17 cellular contexts compared by ENCODE assay signal in genomic region chr3:11692251-11692813, GRCh38. TPM values are rescaled to one million over a fixed set of nuclear protein-coding genes. Genes with fewer than 3 reads are reported as not detected.
DNase-seq lines count a peak whose midpoint lies in the region; ATAC-seq and TF ChIP-seq lines count a peak whose summit lies in the region.
"Had no signal": no experiment of that assay in that cellular context is flagged by ENCODE, and none has a peak within 500 bp of the region (broad histone marks: within the 10 kb centered on the region; RNA-seq: fewer than 3 reads in every experiment).

No MANE protein-coding gene starts in this region.

- no peak overlapping the region for H4K8ac ChIP-seq in trophoblast cell (ENCODE audit: low read depth, low read length)

- H3K27me3 Mint-ChIP-seq in MCF 10A (ENCODE audit: insufficient read depth, unreplicated experiment) (no peaks in the 10 kb centered on the region), WTC11 (ENCODE audit: low read depth) (no peaks in the 10 kb centered on the region)

- no peaks in the 10 kb centered on the region for H3K36me3 ChIP-seq in breast epithelium
- H3K36me3 ChIP-seq in trophoblast cell (ENCODE audit: control insufficient read depth in 1 of 2, insufficient read depth in 2 of 2, low read length in 2 of 2) = peaks cover 0 to 2% of the 10 kb centered on the region in 2 experiments
- H3K36me3 ChIP-seq in ascending aorta = no peaks in the 10 kb centered on the region
- H3K36me3 ChIP-seq: BLaER1 treated with 17β-estradiol and CSF1 and Interleukin-3, amounts not matched to agents 10 nM and 100 nM had no signal

- H2BK120ac ChIP-seq in trophoblast cell (ENCODE audit: insufficient read depth, low read length, poor library complexity) = no peak overlapping the region

- H2AFZ ChIP-seq in trophoblast cell (ENCODE audit: insufficient read depth, low read length, poor library complexity) = no peak overlapping the region

- H4K91ac ChIP-seq in trophoblast cell (ENCODE audit: low read depth, low read length) = no peak overlapping the region

- no peak for DNase-seq in MCF 10A (ENCODE audit: unreplicated experiment)
- DNase-seq in breast epithelium (ENCODE audit: low spot score in 2 of 2) = no peak
- DNase-seq in NCI-H524 treated with DMSO at 0.1 percent for 48 hours (lab: John Stamatoyannopoulos, UW) = peak; percentile 43
- DNase-seq in WTC11 (ENCODE audit: low spot score) = no peak
- DNase-seq in trophoblast cell = no peak
- DNase-seq in ascending aorta (ENCODE audit: low spot score in 2 of 2) = no peak
- DNase-seq: CD8-positive, alpha-beta memory T cell; DMS79 treated with DMSO at 0.1 percent for 48 hours; NCI-H1105; NCI-H187 treated with DMSO at 0.1 percent for 48 hours; NCI-H2171 had no signal

- peaks cover 14% of the 10 kb centered on the region for H3K4me1 Mint-ChIP-seq in MCF 10A (ENCODE audit: insufficient read depth, unreplicated experiment)
- peaks cover 34% of the 10 kb centered on the region for H3K4me1 Mint-ChIP-seq in WTC11

- WGBS in trophoblast cell (ENCODE audit: extremely low coverage, insufficient coverage, insufficient read length) = no CpG with 5 or more reads among the region's 7 CpGs

- no peak overlapping the region for H3K14ac ChIP-seq in trophoblast cell (ENCODE audit: low read length)

- TF ChIP-seq CTCF in MCF 10A (IDR thresholded peaks at IDR 0.05; ENCODE audit: unreplicated experiment) (no peak), breast epithelium (IDR thresholded peaks at IDR 0.05) (no peak), WTC11 (IDR thresholded peaks at IDR 0.05) (no peak), ascending aorta (IDR thresholded peaks at IDR 0.05) (no peak)

- BruUV-seq in MCF 10A (replicated peaks; lab: Mats Ljungman, UMichigan) = no TSS peak

- H3K18ac ChIP-seq in trophoblast cell (ENCODE audit: low read length) = no peak overlapping the region

- H3K27me3 ChIP-seq in breast epithelium (no peaks in the 10 kb centered on the region), trophoblast cell (ENCODE audit: insufficient read depth, low read length) (no peaks in the 10 kb centered on the region), ascending aorta (no peaks in the 10 kb centered on the region)
- H3K27me3 ChIP-seq: BLaER1 treated with 17β-estradiol and CSF1 and Interleukin-3, amounts not matched to agents 10 nM and 100 nM had no signal

- no peak for TF ChIP-seq POLR2A in breast epithelium (IDR thresholded peaks at IDR 0.05)

- peak overlapping the region; percentile 68 for H2BK12ac ChIP-seq in trophoblast cell (ENCODE audit: low read length)

- no peaks in the 10 kb centered on the region for H3K9me3 ChIP-seq in breast epithelium
- H3K9me3 ChIP-seq in trophoblast cell (ENCODE audit: insufficient read depth, low read depth, low read length) = no peaks in the 10 kb centered on the region
- H3K9me3 ChIP-seq in ascending aorta = no peaks in the 10 kb centered on the region
- H3K9me3 ChIP-seq: A549; BLaER1 treated with 17β-estradiol and CSF1 and Interleukin-3, amounts not matched to agents 10 nM and 100 nM had no signal

- ATAC-seq in WTC11 (peak; percentile 56), HG03520 (IDR thresholded peaks at IDR 0.05; ENCODE audit: unreplicated experiment) (no peak), HG02798 (IDR thresholded peaks at IDR 0.05; ENCODE audit: poor library complexity, unreplicated experiment) (no peak)
- ATAC-seq: HCT116, Panc1 had no signal

- H3K27ac Mint-ChIP-seq in MCF 10A (ENCODE audit: low read depth, unreplicated experiment) = peak overlapping the region; percentile 59
- H3K27ac Mint-ChIP-seq in WTC11 = peak overlapping the region; percentile 98

- POLR2A ChIA-PET in MCF 10A (lab: Yijun Ruan, JAX) (interaction anchor here (0.6 to 1.2 kb wide), 3 partner anchors 13 to 32 kb away, joined by 3 to 4 read pairs (median 3); no protein-coding TSS in a partner anchor), WTC11 (lab: Charles Lee) (interaction anchor here (0.7 kb wide), 1 partner anchor 14 kb away, joined by 6 read pairs; no protein-coding TSS in a partner anchor)

- H3K9ac ChIP-seq in trophoblast cell (ENCODE audit: low read length) = no peak overlapping the region
- H3K9ac ChIP-seq: BLaER1 treated with 17β-estradiol and CSF1 and Interleukin-3, amounts not matched to agents 10 nM and 100 nM had no signal

- no peaks in the 10 kb centered on the region for H3K79me2 ChIP-seq in trophoblast cell (ENCODE audit: control insufficient read depth, insufficient read depth, low read length, poor library complexity)

- no peak overlapping the region for H3K4ac ChIP-seq in trophoblast cell (ENCODE audit: low read depth, low read length)

- H3K4me2 ChIP-seq in trophoblast cell (ENCODE audit: low read length) = no peak overlapping the region
- H3K4me2 ChIP-seq: BLaER1 treated with 17β-estradiol and CSF1 and Interleukin-3, amounts not matched to agents 10 nM and 100 nM had no signal

- H3K4me3 ChIP-seq in breast epithelium (no peak overlapping the region), trophoblast cell (ENCODE audit: low read depth, low read length) (no peak overlapping the region), ascending aorta (no peak overlapping the region)
- H3K4me3 ChIP-seq: A549; BLaER1 treated with 17β-estradiol and CSF1 and Interleukin-3, amounts not matched to agents 10 nM and 100 nM had no signal

- no peak overlapping the region for H3K23ac ChIP-seq in trophoblast cell (ENCODE audit: low read length)

- H3K9me3 Mint-ChIP-seq in MCF 10A (ENCODE audit: unreplicated experiment) (no peaks in the 10 kb centered on the region), WTC11 (no peaks in the 10 kb centered on the region)
- H3K9me3 Mint-ChIP-seq: CD8-positive, alpha-beta memory T cell had no signal

- H3K4me1 ChIP-seq in breast epithelium (no peaks in the 10 kb centered on the region), trophoblast cell (ENCODE audit: control insufficient read depth in 1 of 2, insufficient read depth in 2 of 2, low read length in 2 of 2) (peaks cover 5% of the 10 kb centered on the region in 2 experiments), ascending aorta (peaks cover 0 to 12% of the 10 kb centered on the region in 2 donors)
- H3K4me1 ChIP-seq: BLaER1 treated with 17β-estradiol and CSF1 and Interleukin-3, amounts not matched to agents 10 nM and 100 nM had no signal

- peaks cover 13% of the 10 kb centered on the region for H3K36me3 Mint-ChIP-seq in MCF 10A (ENCODE audit: insufficient read depth, unreplicated experiment)
- H3K36me3 Mint-ChIP-seq in WTC11 = 0 out of 2 replicates have a peak, but pooled peaks cover 2% of the 10 kb centered on the region

- H3K4me3 Mint-ChIP-seq in MCF 10A (ENCODE audit: unreplicated experiment) (no peak overlapping the region), WTC11 (no peak overlapping the region)
- H3K4me3 Mint-ChIP-seq: CD8-positive, alpha-beta memory T cell had no signal

- H4K12ac ChIP-seq in trophoblast cell (ENCODE audit: low read depth, low read length) = no peak overlapping the region

- peak overlapping the region; percentile 26 for H2AK5ac ChIP-seq in trophoblast cell (ENCODE audit: low read length)

- intact Hi-C loops in MCF 10A (cut with micrococcal nuclease) (no loop called here), breast epithelium (cut with DNase I; ENCODE audit: low total_unique reads) (no loop called here), ascending aorta (cut with DNase I) (no loop called here)

- H2BK5ac ChIP-seq in trophoblast cell (ENCODE audit: low read depth, low read length, poor library complexity) = no peak overlapping the region

- H3K27ac ChIP-seq in breast epithelium (no peak overlapping the region), trophoblast cell (ENCODE audit: low read depth, low read length) (no peak overlapping the region), ascending aorta (no peak overlapping the region)
- H3K27ac ChIP-seq: A549; BLaER1 treated with 17β-estradiol and CSF1 and Interleukin-3, amounts not matched to agents 10 nM and 100 nM had no signal

- CTCF ChIA-PET in MCF 10A (lab: Yijun Ruan, JAX) (interaction anchor here (1.2 to 2.0 kb wide), 4 partner anchors 8 to 314 kb away, joined by 3 to 8 read pairs (median 4); no protein-coding TSS in a partner anchor), WTC11 (lab: Charles Lee) (interaction anchor here (0.6 to 1.3 kb wide), 3 partner anchors 11 to 438 kb away, joined by 3 to 4 read pairs (median 4); no protein-coding TSS in a partner anchor)

- H3K79me1 ChIP-seq in trophoblast cell (ENCODE audit: low read length) = peaks cover 2% of the 10 kb centered on the region

TF ChIP-seq in WTC11, 78 proteins besides CTCF, POLR2A, EP300 and RAD21:
- no peak for TF ChIP-seq ESRRA (CRISPR knock-in tag; IDR thresholded peaks at IDR 0.05; ENCODE audit: borderline replicate concordance)
- TF ChIP-seq ZNF671 (CRISPR knock-in tag; IDR thresholded peaks at IDR 0.05) = no peak
TF ChIP-seq in WTC11: peak in this region for 0.

RNA-seq across cellular contexts. Expression of gene VGLL4, which starts 48.6 kb away (rescaled TPM):
- total RNA-seq in MCF 10A (2022) = 31.3 and 31.7 TPM in 2 replicates
- total RNA-seq in breast epithelium = 10 to 100 TPM; 48.0 to 90.0 (median 68.5) TPM
- total RNA-seq in WTC11 (2021) = 42.2 to 43.8 TPM (median 43.0 TPM) in 3 replicates
- 44.1 and 47.0 TPM in 2 replicates for polyA plus RNA-seq in trophoblast cell (2013)
- total RNA-seq in ascending aorta = 146 TPM
